ENCODE assay signal across 9 cellular contexts in the genomic region with DNA sequence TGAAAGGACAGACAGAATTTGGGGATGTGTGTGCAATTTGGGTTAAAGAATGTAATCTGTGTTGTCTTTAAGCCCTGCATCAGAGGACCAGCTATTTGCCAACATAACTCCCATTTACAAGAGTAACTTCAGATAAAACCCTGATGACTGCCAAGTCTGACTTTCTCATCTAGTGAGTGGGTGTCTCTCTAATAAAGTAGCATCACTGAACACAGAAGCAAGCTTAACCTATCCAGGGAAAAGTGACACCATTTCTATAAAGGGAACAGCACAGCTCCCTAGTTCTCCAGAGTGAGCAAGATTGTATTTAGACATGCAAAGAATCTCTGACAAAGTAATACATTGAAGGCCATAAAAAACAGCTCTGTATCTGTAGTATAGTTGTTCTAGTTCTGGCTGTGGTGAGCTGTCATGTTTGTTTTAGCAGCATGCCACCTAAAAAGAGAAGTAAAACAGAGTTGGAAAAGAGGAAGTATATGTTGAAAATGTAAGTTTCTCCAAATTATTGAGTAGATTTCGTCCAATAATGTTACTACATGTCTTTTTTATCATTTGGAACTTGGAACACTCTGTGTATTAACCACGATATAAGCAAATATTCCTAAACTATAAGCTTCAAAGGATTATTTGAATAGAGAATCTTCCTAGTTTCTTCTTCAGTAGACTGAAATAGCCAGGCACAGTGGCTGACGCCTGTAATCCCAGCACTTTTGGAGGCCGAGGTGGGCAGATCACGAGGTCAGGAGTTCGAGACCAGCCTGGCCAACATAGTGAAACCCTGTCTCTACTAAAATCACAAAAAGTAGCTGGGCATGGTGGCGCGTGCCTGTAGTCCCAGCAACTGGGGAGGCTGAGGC. TPM values are rescaled to one million over a fixed set of nuclear protein-coding genes. Genes with fewer than 3 reads are reported as not detected.
A peak's percentile ranks its signal among the peaks of the same experiment; 100 is the strongest.
DNase-seq lines count a peak whose midpoint lies in the region; ATAC-seq and TF ChIP-seq lines count a peak whose summit lies in the region.
"Had no signal": no experiment of that assay in that cellular context is flagged by ENCODE, and none has a peak within 500 bp of the region (broad histone marks: within the 10 kb centered on the region; RNA-seq: fewer than 3 reads in every experiment).

No MANE protein-coding gene starts in this region.

- H3K36me3 Mint-ChIP-seq in MCF 10A (ENCODE audit: insufficient read depth, unreplicated experiment): no peaks in the 10 kb centered on the region
- H3K36me3 Mint-ChIP-seq: activated naive CD4-positive, alpha-beta T cell treated with anti-CD3 and anti-CD28 coated beads, Interleukin-2, amount 50 U/mL, for 24 hours had no signal

- intact Hi-C loops in Panc1 (cut with micrococcal nuclease; ENCODE audit: unreplicated experiment): no loop called here
- intact Hi-C loops in MCF 10A (cut with micrococcal nuclease): no loop called here

- peak overlapping the region; percentile 41; the same call in 1 of the 2 replicates for H2AFZ ChIP-seq in GM23248

- in situ Hi-C loops in GM23248 (cut with MboI) (no loop called here), Panc1 (cut with HindIII; ENCODE audit: low pct_unique_long_range_greater_than_20kb, low sequenced_read_pairs) (no loop called here)

- POLR2A ChIA-PET in Panc1 (lab: Charles Lee) (no interaction called here), MCF 10A (lab: Yijun Ruan, JAX) (interaction anchor here (0.7 to 1.0 kb wide), 2 partner anchors 26 to 292 kb away, joined by 3 read pairs; no protein-coding TSS in a partner anchor)

- peaks cover 19% of the 10 kb centered on the region for H3F3A ChIP-seq in GM23248 (ENCODE audit: insufficient read depth)

- H3K9ac ChIP-seq in GM23248: peak overlapping the region; percentile 44

- no peaks in the 10 kb centered on the region for H3K9me2 ChIP-seq in GM23248 (ENCODE audit: insufficient read depth)

- WGBS in GM23248 (ENCODE audit: low coverage in 1 of 2, low lambda C conversion rate in 2 of 2, missing lambda C conversion rate in 2 of 2), 2 experiments: 92% methylated on average over 8 of the region's 8 CpGs

- H3K4me2 ChIP-seq in GM23248 (ENCODE audit: unreplicated experiment): peak overlapping the region; percentile 46

- H3K27ac Mint-ChIP-seq in MCF 10A (ENCODE audit: low read depth, unreplicated experiment): no peak overlapping the region
- H3K27ac Mint-ChIP-seq: activated naive CD4-positive, alpha-beta T cell treated with anti-CD3 and anti-CD28 coated beads, Interleukin-2, amount 50 U/mL, for 24 hours had no signal

- no peaks in the 10 kb centered on the region for H4K20me1 ChIP-seq in GM23248 (ENCODE audit: insufficient read depth)

- CTCF ChIA-PET in Panc1 (lab: Charles Lee) (interaction anchor here (0.6 kb wide), 1 partner anchor 16 kb away, joined by 4 read pairs; no protein-coding TSS in a partner anchor), MCF 10A (lab: Yijun Ruan, JAX) (interaction anchor here (0.7 to 1.4 kb wide), 4 partner anchors 10 to 102 kb away, joined by 3 to 5 read pairs (median 4); no protein-coding TSS in a partner anchor)

- H3K9me3 ChIP-seq in GM23248 (ENCODE audit: low read depth): no peaks in the 10 kb centered on the region
- H3K9me3 ChIP-seq in Panc1 (ENCODE audit: control insufficient read depth, insufficient read depth, low read depth, low read length): no peaks in the 10 kb centered on the region

- H3K4me1 Mint-ChIP-seq in MCF 10A (ENCODE audit: insufficient read depth, unreplicated experiment): no peaks in the 10 kb centered on the region

- H3K4me1 ChIP-seq in GM23248 (ENCODE audit: insufficient read depth) (peaks cover 15% of the 10 kb centered on the region), Panc1 (ENCODE audit: control insufficient read depth, insufficient read depth, low read length) (peaks cover 11% of the 10 kb centered on the region)

- DNase-seq in Ammon's horn (ENCODE audit: low spot score) (peak; percentile 34), GM23248 (peak; percentile 84), Panc1 (ENCODE audit: low read depth, low spot score) (no peak), kidney glomerular epithelial cell (lab: John Stamatoyannopoulos, UW) (peak; percentile 48), amniotic stem cell (lab: John Stamatoyannopoulos, UW) (no peak), MCF 10A (ENCODE audit: unreplicated experiment) (no peak), kidney tubule cell (ENCODE audit: low spot score) (no peak)
- no peak for DNase-seq in stimulated activated CD4-positive, alpha-beta T cell treated with anti-CD3 and anti-CD28 coated beads, Interleukin-1b, Interleukin-23, amount 100 ng/mL, for 48 hours

- H3K4me3 ChIP-seq in GM23248 (no peak overlapping the region), Panc1 (ENCODE audit: low read depth in 2 of 2, low read length in 2 of 2) (no peak overlapping the region)

- H3K36me3 ChIP-seq in GM23248 (ENCODE audit: low read depth) (no peaks in the 10 kb centered on the region), Panc1 (ENCODE audit: control insufficient read depth, insufficient read depth, low read length) (no peaks in the 10 kb centered on the region)

- H3K9me3 Mint-ChIP-seq in MCF 10A (ENCODE audit: unreplicated experiment): no peaks in the 10 kb centered on the region
- H3K9me3 Mint-ChIP-seq: activated naive CD4-positive, alpha-beta T cell treated with anti-CD3 and anti-CD28 coated beads, Interleukin-2, amount 50 U/mL, for 24 hours had no signal

- H3K27ac ChIP-seq in GM23248: peak overlapping the region; percentile 49
- H3K27ac ChIP-seq in Panc1 (ENCODE audit: low read length): peak overlapping the region; percentile 32; the same call in 1 of the 2 replicates

- BruUV-seq in Panc1 (replicated peaks; lab: Mats Ljungman, UMichigan) (no TSS peak), MCF 10A (replicated peaks; lab: Mats Ljungman, UMichigan) (no TSS peak)

- no peak overlapping the region for H3K4me3 Mint-ChIP-seq in MCF 10A (ENCODE audit: unreplicated experiment)
- H3K4me3 Mint-ChIP-seq: activated naive CD4-positive, alpha-beta T cell treated with anti-CD3 and anti-CD28 coated beads, Interleukin-2, amount 50 U/mL, for 24 hours had no signal

- no peaks in the 10 kb centered on the region for H3K27me3 Mint-ChIP-seq in MCF 10A (ENCODE audit: insufficient read depth, unreplicated experiment)
- H3K27me3 Mint-ChIP-seq: activated naive CD4-positive, alpha-beta T cell treated with anti-CD3 and anti-CD28 coated beads, Interleukin-2, amount 50 U/mL, for 24 hours had no signal

- peak; percentile 76 for ATAC-seq in Panc1

- no peaks in the 10 kb centered on the region for H3K79me2 ChIP-seq in GM23248 (ENCODE audit: insufficient read depth)

- H3K27me3 ChIP-seq in GM23248 (replicated peaks; ENCODE audit: insufficient read depth) (no peaks in the 10 kb centered on the region), Panc1 (ENCODE audit: control insufficient read depth, insufficient read depth, low read length) (no peaks in the 10 kb centered on the region)

- TF ChIP-seq CTCF in Panc1 (IDR thresholded peaks at IDR 0.05): no peak
- no peak for TF ChIP-seq CTCF in MCF 10A (IDR thresholded peaks at IDR 0.05; ENCODE audit: unreplicated experiment)

RNA-seq across cellular contexts. Expression of a gene that starts 8.8 kb away (rescaled TPM):
- 12.6 and 15.5 TPM in 2 replicates for total RNA-seq in GM23248 (2014; rRNA removed; shearing (Covaris generic))
- 10.8 and 12.0 TPM in 2 replicates for polyA plus RNA-seq in GM23248 (2016; fragmentation: Nextera tagmentation; extraction: Ambion mirVana)
- total RNA-seq in Panc1 (2021; ENCODE audit: unreplicated experiment): 42.1 TPM
- 24.5 TPM for polyA plus RNA-seq in Panc1 (2012; ENCODE audit: insufficient read length)
- total RNA-seq in MCF 10A (2022): 6.0 and 6.2 TPM in 2 replicates

Comparison
In these comparisons a context has a peak if more than half of its experiments do, and no peak if none do; other contexts are left out.
1. DNase-seq: peak in Ammon's horn (single experiment), GM23248 (single experiment) and kidney glomerular epithelial cell (single experiment); none in Panc1 (single experiment), stimulated activated CD4-positive, alpha-beta T cell treated with anti-CD3 and anti-CD28 coated beads, Interleukin-1b, Interleukin-23, amount 100 ng/mL, for 48 hours (single experiment), amniotic stem cell (single experiment), MCF 10A (single experiment) and kidney tubule cell (single experiment).